Comparison of ENCODE assay signal across 1 cellular context in the genomic region with DNA sequence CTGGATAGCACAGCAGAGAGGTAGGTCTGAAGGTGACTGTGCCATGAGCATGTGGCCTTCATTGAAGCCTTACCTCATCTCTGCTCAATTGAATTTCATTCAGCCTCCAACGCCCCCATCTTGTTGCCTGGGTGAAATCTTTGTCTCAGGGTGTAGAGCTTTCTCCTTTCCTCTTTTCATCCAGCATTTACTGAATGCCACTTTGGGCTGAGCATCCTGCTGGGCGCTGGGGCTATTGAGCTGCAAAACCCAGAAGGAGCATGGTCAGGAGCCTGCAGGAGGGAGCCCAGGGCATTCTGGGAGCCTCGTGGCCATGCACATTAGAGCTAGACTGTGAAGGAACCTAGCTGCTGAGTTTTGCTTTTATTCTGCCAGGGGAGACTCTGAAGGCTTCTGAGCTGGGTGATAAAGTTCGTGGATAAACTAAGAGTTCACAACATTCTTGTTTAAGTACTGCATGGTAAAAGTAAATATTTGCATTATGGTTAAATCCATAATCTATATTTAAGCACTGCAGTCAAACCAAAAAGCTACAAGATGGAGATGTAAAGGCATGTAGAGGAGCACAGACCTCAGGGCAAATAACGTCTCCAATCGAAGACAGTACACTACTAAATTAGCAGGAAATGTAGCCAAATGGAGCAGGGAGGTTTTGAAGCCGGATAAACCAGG.
A peak's percentile ranks its signal among the peaks of the same experiment; 100 is the strongest.
TF ChIP-seq lines count a peak whose summit lies in the region.

No MANE protein-coding gene starts in this region.

TF ChIP-seq in HepG2, 621 proteins besides CTCF, POLR2A, EP300 and RAD21 (continued from another document and continues in another):
- no peak for TF ChIP-seq NFAT5 (CRISPR knock-in tag; IDR thresholded peaks at IDR 0.05)
- no peak for TF ChIP-seq SALL2 (CRISPR knock-in tag; IDR thresholded peaks at IDR 0.05)
- TF ChIP-seq HDAC6 (IDR thresholded peaks at IDR 0.05; ENCODE audit: low read depth, low read length), result no peak
- TF ChIP-seq ZC3H4 (CRISPR knock-in tag; IDR thresholded peaks at IDR 0.05; ENCODE audit: borderline replicate concordance), result no peak
- 0 out of 2 replicates have a peak, but pooled peaks have one; percentile 13 for TF ChIP-seq GMEB1 (CRISPR knock-in tag; IDR thresholded peaks at IDR 0.05; ENCODE audit: borderline replicate concordance)
- TF ChIP-seq GATA4 (IDR thresholded peaks at IDR 0.05; ENCODE audit: borderline replicate concordance, low read depth), result no peak
- peak; percentile 29; the same call in 1 of the 2 replicates for TF ChIP-seq DPF2 (CRISPR knock-in tag; IDR thresholded peaks at IDR 0.05; ENCODE audit: borderline replicate concordance, low read depth)
- peak; percentile 85 for TF ChIP-seq ZNF501 (CRISPR knock-in tag; IDR thresholded peaks at IDR 0.05)
- TF ChIP-seq ZNF619 (CRISPR knock-in tag; IDR thresholded peaks at IDR 0.05), result peak; percentile 24; the same call in 1 of the 2 replicates
- TF ChIP-seq, protein P1, sequence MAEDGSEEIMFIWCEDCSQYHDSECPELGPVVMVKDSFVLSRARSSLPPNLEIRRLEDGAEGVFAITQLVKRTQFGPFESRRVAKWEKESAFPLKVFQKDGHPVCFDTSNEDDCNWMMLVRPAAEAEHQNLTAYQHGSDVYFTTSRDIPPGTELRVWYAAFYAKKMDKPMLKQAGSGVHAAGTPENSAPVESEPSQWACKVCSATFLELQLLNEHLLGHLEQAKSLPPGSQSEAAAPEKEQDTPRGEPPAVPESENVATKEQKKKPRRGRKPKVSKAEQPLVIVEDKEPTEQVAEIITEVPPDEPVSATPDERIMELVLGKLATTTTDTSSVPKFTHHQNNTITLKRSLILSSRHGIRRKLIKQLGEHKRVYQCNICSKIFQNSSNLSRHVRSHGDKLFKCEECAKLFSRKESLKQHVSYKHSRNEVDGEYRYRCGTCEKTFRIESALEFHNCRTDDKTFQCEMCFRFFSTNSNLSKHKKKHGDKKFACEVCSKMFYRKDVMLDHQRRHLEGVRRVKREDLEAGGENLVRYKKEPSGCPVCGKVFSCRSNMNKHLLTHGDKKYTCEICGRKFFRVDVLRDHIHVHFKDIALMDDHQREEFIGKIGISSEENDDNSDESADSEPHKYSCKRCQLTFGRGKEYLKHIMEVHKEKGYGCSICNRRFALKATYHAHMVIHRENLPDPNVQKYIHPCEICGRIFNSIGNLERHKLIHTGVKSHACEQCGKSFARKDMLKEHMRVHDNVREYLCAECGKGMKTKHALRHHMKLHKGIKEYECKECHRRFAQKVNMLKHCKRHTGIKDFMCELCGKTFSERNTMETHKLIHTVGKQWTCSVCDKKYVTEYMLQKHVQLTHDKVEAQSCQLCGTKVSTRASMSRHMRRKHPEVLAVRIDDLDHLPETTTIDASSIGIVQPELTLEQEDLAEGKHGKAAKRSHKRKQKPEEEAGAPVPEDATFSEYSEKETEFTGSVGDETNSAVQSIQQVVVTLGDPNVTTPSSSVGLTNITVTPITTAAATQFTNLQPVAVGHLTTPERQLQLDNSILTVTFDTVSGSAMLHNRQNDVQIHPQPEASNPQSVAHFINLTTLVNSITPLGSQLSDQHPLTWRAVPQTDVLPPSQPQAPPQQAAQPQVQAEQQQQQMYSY (CRISPR knock-in tag; IDR thresholded peaks at IDR 0.05), result no peak
- TF ChIP-seq ZBTB37 (CRISPR knock-in tag; IDR thresholded peaks at IDR 0.05), result peak; percentile 91
- TF ChIP-seq KAT2B (IDR thresholded peaks at IDR 0.05; ENCODE audit: borderline replicate concordance, low read depth, low read length), result peak; percentile 53; the same call in 1 of the 2 replicates
- TF ChIP-seq KDM1A (CRISPR knock-in tag; IDR thresholded peaks at IDR 0.05), result no peak
- TF ChIP-seq THAP7 (CRISPR knock-in tag; IDR thresholded peaks at IDR 0.05), result 0 out of 2 replicates have a peak, but pooled peaks have one; percentile 45
- no peak for TF ChIP-seq SKI (IDR thresholded peaks at IDR 0.05; ENCODE audit: partially characterized antibody)
- no peak for TF ChIP-seq ZNF616 (CRISPR knock-in tag; IDR thresholded peaks at IDR 0.05; ENCODE audit: low read depth)
- no peak for TF ChIP-seq ZSCAN12 (CRISPR knock-in tag; IDR thresholded peaks at IDR 0.05)
- TF ChIP-seq BHLHE40 (IDR thresholded peaks at IDR 0.05; ENCODE audit: low read length), result no peak
- TF ChIP-seq, protein P2, sequence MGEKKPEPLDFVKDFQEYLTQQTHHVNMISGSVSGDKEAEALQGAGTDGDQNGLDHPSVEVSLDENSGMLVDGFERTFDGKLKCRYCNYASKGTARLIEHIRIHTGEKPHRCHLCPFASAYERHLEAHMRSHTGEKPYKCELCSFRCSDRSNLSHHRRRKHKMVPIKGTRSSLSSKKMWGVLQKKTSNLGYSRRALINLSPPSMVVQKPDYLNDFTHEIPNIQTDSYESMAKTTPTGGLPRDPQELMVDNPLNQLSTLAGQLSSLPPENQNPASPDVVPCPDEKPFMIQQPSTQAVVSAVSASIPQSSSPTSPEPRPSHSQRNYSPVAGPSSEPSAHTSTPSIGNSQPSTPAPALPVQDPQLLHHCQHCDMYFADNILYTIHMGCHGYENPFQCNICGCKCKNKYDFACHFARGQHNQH (CRISPR knock-in tag; IDR thresholded peaks at IDR 0.05), result 0 out of 2 replicates have a peak, but pooled peaks have one; percentile 45
- 0 out of 2 replicates have a peak, but pooled peaks have one; percentile 43 for TF ChIP-seq ZFP82 (CRISPR knock-in tag; IDR thresholded peaks at IDR 0.05; ENCODE audit: borderline replicate concordance)
- peak; percentile 43; the same call in 1 of the 2 replicates for TF ChIP-seq KDM2A (CRISPR knock-in tag; IDR thresholded peaks at IDR 0.05; ENCODE audit: borderline replicate concordance, low read depth)
- TF ChIP-seq NBN (conservative IDR thresholded peaks at IDR 0.05), result no peak
- TF ChIP-seq FOXA3 (CRISPR knock-in tag; IDR thresholded peaks at IDR 0.05), result peak; percentile 70; the same call in 1 of the 2 replicates
- peak; percentile 40 for TF ChIP-seq IKZF4 (CRISPR knock-in tag; IDR thresholded peaks at IDR 0.05; ENCODE audit: borderline replicate concordance, low read depth, not compliant biosample characterization)
- TF ChIP-seq ZNF143 (CRISPR knock-in tag; IDR thresholded peaks at IDR 0.05), result peak; percentile 84
- TF ChIP-seq ZNF83 (CRISPR knock-in tag; IDR thresholded peaks at IDR 0.05; ENCODE audit: borderline replicate concordance), result no peak
- 0 out of 2 replicates have a peak, but pooled peaks have one; percentile 12 for TF ChIP-seq ISL2 (CRISPR knock-in tag; IDR thresholded peaks at IDR 0.05)
- TF ChIP-seq SMAD1 (CRISPR knock-in tag; IDR thresholded peaks at IDR 0.05; ENCODE audit: borderline replicate concordance, low read depth), result no peak
- TF ChIP-seq CREM (IDR thresholded peaks at IDR 0.05), result peak; percentile 40; the same call in 1 of the 2 replicates
- no peak for TF ChIP-seq CREM (CRISPR knock-in tag; IDR thresholded peaks at IDR 0.05)
- peak; percentile 40; the same call in 1 of the 2 replicates for TF ChIP-seq SKIL (CRISPR knock-in tag; IDR thresholded peaks at IDR 0.05; ENCODE audit: borderline replicate concordance)
- no peak for TF ChIP-seq GTF3A (CRISPR knock-in tag; conservative IDR thresholded peaks at IDR 0.05)
- TF ChIP-seq YEATS2 (CRISPR knock-in tag; IDR thresholded peaks at IDR 0.05; ENCODE audit: borderline replicate concordance), result peak; percentile 41; the same call in 1 of the 2 replicates
- no peak for TF ChIP-seq TAF1 (CRISPR knock-in tag; IDR thresholded peaks at IDR 0.05)
- TF ChIP-seq ZMAT3 (CRISPR knock-in tag; conservative IDR thresholded peaks at IDR 0.05), result no peak
- TF ChIP-seq HCFC1 (IDR thresholded peaks at IDR 0.05; ENCODE audit: low read depth, low read length), result no peak
- TF ChIP-seq, protein P3, sequence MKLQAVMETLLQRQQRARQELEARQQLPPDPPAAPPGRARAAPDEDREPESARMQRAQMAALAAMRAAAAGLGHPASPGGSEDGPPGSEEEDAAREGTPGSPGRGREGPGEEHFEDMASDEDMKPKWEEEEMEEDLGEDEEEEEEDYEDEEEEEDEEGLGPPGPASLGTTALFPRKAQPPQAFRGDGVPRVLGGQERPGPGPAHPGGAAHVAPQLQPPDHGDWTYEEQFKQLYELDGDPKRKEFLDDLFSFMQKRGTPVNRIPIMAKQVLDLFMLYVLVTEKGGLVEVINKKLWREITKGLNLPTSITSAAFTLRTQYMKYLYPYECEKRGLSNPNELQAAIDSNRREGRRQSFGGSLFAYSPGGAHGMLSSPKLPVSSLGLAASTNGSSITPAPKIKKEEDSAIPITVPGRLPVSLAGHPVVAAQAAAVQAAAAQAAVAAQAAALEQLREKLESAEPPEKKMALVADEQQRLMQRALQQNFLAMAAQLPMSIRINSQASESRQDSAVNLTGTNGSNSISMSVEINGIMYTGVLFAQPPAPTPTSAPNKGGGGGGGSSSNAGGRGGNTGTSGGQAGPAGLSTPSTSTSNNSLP (IDR thresholded peaks at IDR 0.05; ENCODE audit: low read depth, low read length), result peak; percentile 61; the same call in 1 of the 2 replicates
- peak; percentile 58 for TF ChIP-seq TEAD3 (CRISPR knock-in tag; optimal IDR thresholded peaks at IDR 0.05; ENCODE audit: borderline replicate concordance)
- TF ChIP-seq MED1 (CRISPR knock-in tag; IDR thresholded peaks at IDR 0.05), result no peak
- 0 out of 2 replicates have a peak, but pooled peaks have one; percentile 26 for TF ChIP-seq TBX2 (CRISPR knock-in tag; IDR thresholded peaks at IDR 0.05; ENCODE audit: borderline replicate concordance)
- TF ChIP-seq ZNF615 (CRISPR knock-in tag; IDR thresholded peaks at IDR 0.05; ENCODE audit: borderline replicate concordance), result 0 out of 2 replicates have a peak, but pooled peaks have one; percentile 20
